ENCODE assay signal across 8 cellular contexts in genomic region chr22:37428649-37429586, GRCh38. TPM values are rescaled to one million over a fixed set of nuclear protein-coding genes. Genes with fewer than 3 reads are reported as not detected.
DNase-seq lines count a peak whose midpoint lies in the region; ATAC-seq, FAIRE-seq and TF ChIP-seq lines count a peak whose summit lies in the region.

No MANE protein-coding gene starts in this region.

- H3K4me2 ChIP-seq in A549 = peak overlapping the region; percentile 89; the same call in 2 of the 3 replicates

- peak; percentile 60 to 64 for TF ChIP-seq RAD21 in A549 (conservative IDR thresholded peaks at IDR 0.05 in 1 of 2, IDR thresholded peaks at IDR 0.05 in 1 of 2)

- no peak for TF ChIP-seq EP300 in A549 (IDR thresholded peaks at IDR 0.05)

- DNase-seq in A549 (ENCODE audit: low read depth in 1 of 2, low spot score in 1 of 2) (peak; percentile 53 to 64), GM18507 (ENCODE audit: extremely low spot score, insufficient read length, low read depth) (peak; percentile 47), RPMI7951 (ENCODE audit: low read depth) (peak; percentile 34), right cardiac atrium (peak in 2 of 3 donors; percentile 40 to 75), NCI-H1092 (lab: John Stamatoyannopoulos, UW) (no peak)
- DNase-seq in activated naive CD4-positive, alpha-beta T cell treated with Interleukin-2 at 50 U/mL for 16 hours = peak; percentile 58
- peak; percentile 40 for DNase-seq in stimulated activated CD4-positive, alpha-beta T cell treated with anti-CD3 and anti-CD28 coated beads, Interleukin-2, amount 100 ng/mL, for 4 hours (ENCODE audit: low read depth)

- TF ChIP-seq POLR2A in A549 (IDR thresholded peaks at IDR 0.05; ENCODE audit: low read length) = no peak

- ATAC-seq in A549 = peak; percentile 28 to 74; a peak in 3 of 6 replicates
- peak in 1 of 2 donors; percentile 50 for ATAC-seq in right cardiac atrium
- no peak for ATAC-seq in HG03439 (IDR thresholded peaks at IDR 0.05; ENCODE audit: unreplicated experiment)

- FAIRE-seq in A549 (lab: Jason Lieb, UNC) = no peak
- peak; percentile 56 for FAIRE-seq in GM18507 (lab: Jason Lieb, UNC)

- POLR2A ChIA-PET in A549 (lab: Yijun Ruan, JAX) = no interaction called here

- CTCF ChIA-PET in A549 (lab: Yijun Ruan, JAX) = interaction anchor here (0.6 to 6.9 kb wide), 38 partner anchors 10 to 184 kb away, joined by 3 to 130 read pairs (median 4); no protein-coding TSS in a partner anchor

- H3K4me3 ChIP-seq in A549 = no peak overlapping the region
- H3K4me3 ChIP-seq in right cardiac atrium (ENCODE audit: low read length) = no peak overlapping the region

- peaks cover 7% of the 10 kb centered on the region for H3K9me3 ChIP-seq in A549
- no peaks in the 10 kb centered on the region for H3K9me3 ChIP-seq in right cardiac atrium (ENCODE audit: control insufficient read depth, low read length)

- H3K27ac ChIP-seq in A549 (peak overlapping the region; percentile 64 to 97), right cardiac atrium (ENCODE audit: low read length) (no peak overlapping the region)

- intact Hi-C loops in right cardiac atrium (cut with DNase I) = loop anchor here in 2 of 4 donors (2.0 to 10.0 kb wide), 2 partner anchors 110 to 114 kb away; no protein-coding TSS in a partner anchor

- H3K27me3 ChIP-seq in right cardiac atrium (ENCODE audit: control insufficient read depth, insufficient read depth) = no peaks in the 10 kb centered on the region

- WGBS in A549 (ENCODE audit: missing lambda C conversion rate) = 41% methylated on average over 7 of the region's 15 CpGs
- WGBS in right cardiac atrium = 28% methylated on average over 15 of the region's 15 CpGs

- peaks cover 64% of the 10 kb centered on the region for H3K4me1 ChIP-seq in A549
- H3K4me1 ChIP-seq in right cardiac atrium (ENCODE audit: control insufficient read depth, insufficient read depth, low read length) = no peaks in the 10 kb centered on the region

- peak; percentile 74 for TF ChIP-seq CTCF in A549 (IDR thresholded peaks at IDR 0.05)

TF ChIP-seq in A549, 52 proteins besides CTCF, POLR2A, EP300 and RAD21:
- TF ChIP-seq SMC3 (IDR thresholded peaks at IDR 0.05) = peak; percentile 80
- TF ChIP-seq RFX5 (IDR thresholded peaks at IDR 0.05) = no peak
- TF ChIP-seq, protein P1, sequence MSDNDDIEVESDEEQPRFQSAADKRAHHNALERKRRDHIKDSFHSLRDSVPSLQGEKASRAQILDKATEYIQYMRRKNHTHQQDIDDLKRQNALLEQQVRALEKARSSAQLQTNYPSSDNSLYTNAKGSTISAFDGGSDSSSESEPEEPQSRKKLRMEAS (IDR thresholded peaks at IDR 0.05) = peak; percentile 33

RNA-seq across cellular contexts. Expression of gene ELFN2, which starts 1.6 kb away (rescaled TPM):
- polyA plus RNA-seq in A549 (2011; rRNA removed) = 0.94 and 1.0 TPM in 2 replicates
- 2.0 and 3.1 TPM in 2 replicates for polyA plus RNA-seq in A549 (2012; cell fraction: cytosol; rRNA removed)
- 11.0 and 14.5 TPM in 2 replicates for polyA plus RNA-seq in A549 (2012; cell fraction: nucleus; rRNA removed)
- 7.5 to 9.6 TPM (median 8.1 TPM) in 3 replicates for polyA plus RNA-seq in A549 (2017; fragmentation: RNase III; extraction: RNeasy Plus Mini Kit Qiagen cat#74134 plus additional on column Dnase treatment)
- polyA minus RNA-seq in A549 (2011; rRNA and poly(A)+ RNA removed) = 1.2 and 1.7 TPM in 2 replicates
- total RNA-seq in RPMI7951 (2014; rRNA removed; shearing (Covaris generic)) = under 0.01 TPM in 1 of 2 replicates, not detected in the other
- total RNA-seq in right cardiac atrium = under 1 TPM in 2 of 4 donors, not detected in 2; 0.03 to 0.06 TPM
- polyA plus RNA-seq in right cardiac atrium = 0.05 TPM

RNA-seq across cellular contexts. Expression of gene MFNG, which starts 57.3 kb away (rescaled TPM):
- polyA plus RNA-seq in A549 (2011; rRNA removed) (1.2 and 2.0 TPM in 2 replicates), A549 (2017; fragmentation: RNase III; extraction: RNeasy Plus Mini Kit Qiagen cat#74134 plus additional on column Dnase treatment) (1.7 to 1.8 TPM (median 1.7 TPM) in 3 replicates), right cardiac atrium (9.6 TPM)
- polyA plus RNA-seq in A549 (2012; cell fraction: cytosol; rRNA removed) = 2.3 and 3.2 TPM in 2 replicates
- polyA plus RNA-seq in A549 (2012; cell fraction: nucleus; rRNA removed) = 18.4 and 23.7 TPM in 2 replicates
- 0.73 and 0.95 TPM in 2 replicates for polyA minus RNA-seq in A549 (2011; rRNA and poly(A)+ RNA removed)
- not detected in 2 replicates for total RNA-seq in RPMI7951 (2014; rRNA removed; shearing (Covaris generic))
- total RNA-seq in right cardiac atrium = 10 to 100 TPM in 3 of 4 donors, 1 to 10 TPM in 1; 9.0 to 14.1 (median 10.6) TPM
